12 cellular contexts compared by ENCODE assay signal in the genomic region with DNA sequence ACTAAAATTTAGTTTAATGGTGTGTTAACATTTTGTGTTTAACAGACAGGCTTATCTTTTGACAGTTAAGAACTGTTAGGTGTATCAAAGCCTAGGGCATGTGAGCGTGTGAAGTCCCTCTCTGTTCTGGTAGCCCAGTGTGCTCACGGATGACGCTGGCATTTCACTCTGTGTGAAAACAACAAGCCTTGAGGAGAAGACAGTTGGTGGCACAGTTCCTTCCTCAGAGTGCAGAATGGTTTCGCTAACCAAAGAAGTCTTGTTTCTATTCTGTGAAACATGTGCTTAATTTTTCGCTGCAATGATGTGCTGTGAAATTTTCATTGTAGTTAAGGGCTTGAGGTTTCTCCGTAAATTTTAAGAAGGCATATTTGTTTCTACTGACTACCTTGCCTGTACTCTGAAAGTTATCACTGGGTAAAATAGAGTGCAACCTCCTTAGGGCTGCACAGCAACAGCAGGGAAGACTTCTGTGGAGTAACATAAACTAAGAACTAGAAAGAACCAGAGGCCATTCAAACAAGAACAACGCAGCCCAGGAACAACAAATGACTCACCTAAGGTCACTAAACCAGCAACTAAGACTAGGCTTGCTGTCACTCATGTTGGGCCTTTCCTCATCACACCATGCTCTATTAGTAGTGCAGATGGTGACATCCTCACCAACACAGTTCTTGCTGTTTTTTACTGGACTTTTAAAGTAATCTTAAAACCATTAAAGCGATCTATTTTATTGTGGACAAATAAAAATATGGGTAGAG. TPM values are rescaled to one million over a fixed set of nuclear protein-coding genes. Genes with fewer than 3 reads are reported as not detected.
DNase-seq lines count a peak whose midpoint lies in the region; ATAC-seq and TF ChIP-seq lines count a peak whose summit lies in the region.
"Had no signal": no experiment of that assay in that cellular context is flagged by ENCODE, and none has a peak within 500 bp of the region (broad histone marks: within the 10 kb centered on the region; RNA-seq: fewer than 3 reads in every experiment).

No MANE protein-coding gene starts in this region.

- peak overlapping the region; percentile 90 for H3K27ac Mint-ChIP-seq in activated CD8-positive, alpha-beta T cell treated with anti-CD3 and anti-CD28 coated beads, Interleukin-2, amount 10 ng/mL, durations not matched to agents 7 days and 5 days

- H3K9me3 ChIP-seq in osteoblast (ENCODE audit: low read depth, low read length) (no peaks in the 10 kb centered on the region), MG63 (no peaks in the 10 kb centered on the region)

- H3K27me3 ChIP-seq in osteoblast (ENCODE audit: insufficient read depth, low read length) (no peaks in the 10 kb centered on the region), MG63 (no peaks in the 10 kb centered on the region)
- H3K27me3 ChIP-seq: cardiac muscle cell had no signal

- no peaks in the 10 kb centered on the region for H3K9me3 Mint-ChIP-seq in activated CD8-positive, alpha-beta T cell treated with anti-CD3 and anti-CD28 coated beads, Interleukin-2, amount 10 ng/mL, durations not matched to agents 7 days and 5 days (ENCODE audit: insufficient read depth)

- H3K36me3 ChIP-seq in osteoblast (ENCODE audit: insufficient read depth, low read length): peaks cover 10% of the 10 kb centered on the region
- peaks cover 4% of the 10 kb centered on the region for H3K36me3 ChIP-seq in MG63

- POLR2A ChIA-PET in activated CD8-positive, alpha-beta T cell treated with anti-CD3 and anti-CD28 coated beads, Interleukin-2, amount 10 ng/mL, durations not matched to agents 7 days and 5 days (lab: Charles Lee): no interaction called here

- H4K20me1 ChIP-seq in osteoblast (ENCODE audit: insufficient read depth, low read length): no peaks in the 10 kb centered on the region

- peaks cover 23% of the 10 kb centered on the region for H3K4me1 ChIP-seq in osteoblast (ENCODE audit: insufficient read depth, low read length)

- peak overlapping the region; percentile 17 for H3K27ac ChIP-seq in osteoblast (ENCODE audit: low read depth, low read length)

- peak overlapping the region; percentile 44 for H3K4me3 Mint-ChIP-seq in activated CD8-positive, alpha-beta T cell treated with anti-CD3 and anti-CD28 coated beads, Interleukin-2, amount 10 ng/mL, durations not matched to agents 7 days and 5 days

- peaks cover 5% of the 10 kb centered on the region for H3K79me2 ChIP-seq in osteoblast (ENCODE audit: insufficient read depth, low read length)

- peak; percentile 66 for DNase-seq in activated CD8-positive, alpha-beta T cell treated with anti-CD3 and anti-CD28 coated beads, Interleukin-2, amount 10 ng/mL, durations not matched to agents 7 days and 5 days
- DNase-seq in osteoblast (ENCODE audit: insufficient read length, low spot score, missing footprints) (no peak), MG63 (no peak), NCI-H446 (lab: John Stamatoyannopoulos, UW) (no peak), iPS-NIHi7 (ENCODE audit: extremely low spot score) (no peak)
- no peak for DNase-seq in activated CD4-positive, alpha-beta T cell treated with anti-CD3 and anti-CD28 coated beads, Interleukin-2, amount 50 U/mL, for 1 hour
- DNase-seq: left cardiac atrium; SIG-M5; stimulated activated CD4-positive, alpha-beta T cell treated with anti-CD3 and anti-CD28 coated beads, Interleukin-2, amount 100 ng/mL, for 48 hours had no signal

- CTCF ChIA-PET in activated CD8-positive, alpha-beta T cell treated with anti-CD3 and anti-CD28 coated beads, Interleukin-2, amount 10 ng/mL, durations not matched to agents 7 days and 5 days (lab: Charles Lee): interaction anchor here (15.0 kb wide), 1 partner anchor 20 kb away, joined by 439 read pairs; no protein-coding TSS in a partner anchor

- ATAC-seq in GM18909 (IDR thresholded peaks at IDR 0.05; ENCODE audit: poor library complexity, unreplicated experiment) (peak; percentile 79), HG02623 (IDR thresholded peaks at IDR 0.05; ENCODE audit: unreplicated experiment) (peak; percentile 80)
- ATAC-seq in activated CD8-positive, alpha-beta T cell treated with anti-CD3 and anti-CD28 coated beads, Interleukin-2, amount 10 ng/mL, durations not matched to agents 7 days and 5 days: peak; percentile 79

- H3K4me3 ChIP-seq in osteoblast (ENCODE audit: insufficient read depth, low read length): no peak overlapping the region
- H3K4me3 ChIP-seq in MG63: no peak overlapping the region
- H3K4me3 ChIP-seq: cardiac muscle cell had no signal

- no peak for TF ChIP-seq CTCF in osteoblast (IDR thresholded peaks at IDR 0.05; ENCODE audit: extremely low read depth, low read depth, low read length)

- H3K27me3 Mint-ChIP-seq in activated CD8-positive, alpha-beta T cell treated with anti-CD3 and anti-CD28 coated beads, Interleukin-2, amount 10 ng/mL, durations not matched to agents 7 days and 5 days (ENCODE audit: low read depth): no peaks in the 10 kb centered on the region

- no peak overlapping the region for H3K4me2 ChIP-seq in osteoblast (ENCODE audit: insufficient read depth, low read length)

- peaks cover 58% of the 10 kb centered on the region for H3K4me1 Mint-ChIP-seq in activated CD8-positive, alpha-beta T cell treated with anti-CD3 and anti-CD28 coated beads, Interleukin-2, amount 10 ng/mL, durations not matched to agents 7 days and 5 days (ENCODE audit: low read depth)

- peaks cover 52% of the 10 kb centered on the region for H3K36me3 Mint-ChIP-seq in activated CD8-positive, alpha-beta T cell treated with anti-CD3 and anti-CD28 coated beads, Interleukin-2, amount 10 ng/mL, durations not matched to agents 7 days and 5 days (ENCODE audit: low read depth)

- no peak overlapping the region for H2AFZ ChIP-seq in osteoblast (ENCODE audit: low read length)

RNA-seq across cellular contexts. Expression of a gene that starts 33.4 kb away (rescaled TPM):
- total RNA-seq in activated CD8-positive, alpha-beta T cell treated with anti-CD3 and anti-CD28 coated beads, Interleukin-2, amount 10 ng/mL, durations not matched to agents 7 days and 5 days: 10 to 100 TPM; 88.9 to 90.4 TPM
- 22.8 and 30.6 TPM in 2 replicates for total RNA-seq in osteoblast
- 23.6 and 39.1 TPM in 2 replicates for total RNA-seq in MG63 (2014; rRNA removed; shearing (Covaris generic); ENCODE audit: low replicate concordance)
